8 cellular contexts compared by ENCODE assay signal in genomic region chr4:2843023-2843908, GRCh38. TPM values are rescaled to one million over a fixed set of nuclear protein-coding genes. Genes with fewer than 3 reads are reported as not detected.
A peak's percentile ranks its signal among the peaks of the same experiment; 100 is the strongest.
DNase-seq lines count a peak whose midpoint lies in the region; ATAC-seq and TF ChIP-seq lines count a peak whose summit lies in the region.

Gene ADD1, plus strand, starts transcription at chr4:2843844. Its CDS starts 32,072 bp downstream, at chr4:2875916.

- H3K9me2 ChIP-seq in OCI-LY1 (ENCODE audit: low read depth, low read length): no peaks in the 10 kb centered on the region

- H3K27ac ChIP-seq in OCI-LY1 (ENCODE audit: low read depth, low read length, poor library complexity, severe bottlenecking): no peak within 1 kb of the TSS
- peak within 1 kb of the TSS; percentile 63 for H3K27ac ChIP-seq in epithelial cell of prostate

- peaks cover 19% of the 10 kb centered on the region for H3K4me1 ChIP-seq in OCI-LY1 (ENCODE audit: insufficient read depth, low read length, severe bottlenecking)

- no peaks in the 10 kb centered on the region for H3F3A ChIP-seq in OCI-LY1 (ENCODE audit: insufficient read depth, low read length)

- in situ Hi-C loops in Caki2 (cut with HindIII; ENCODE audit: low pct_unique_long_range_greater_than_20kb, low sequenced_read_pairs): no loop called here

- TF ChIP-seq CTCF in OCI-LY1 (IDR thresholded peaks at IDR 0.05; ENCODE audit: low read length): no peak

- H3K4me2 ChIP-seq in OCI-LY1 (ENCODE audit: low read length): peak within 1 kb of the TSS; percentile 85

- H4K20me1 ChIP-seq in OCI-LY1 (ENCODE audit: insufficient read depth, low read length): no peaks in the 10 kb centered on the region

- H3K79me2 ChIP-seq in OCI-LY1 (ENCODE audit: insufficient read depth, low read length): no peaks in the 10 kb centered on the region

- no peaks in the 10 kb centered on the region; the same call in 1 of the 2 replicates for H3K9me3 ChIP-seq in OCI-LY1 (ENCODE audit: low read length)

- peak within 1 kb of the TSS; percentile 75 for H3K9ac ChIP-seq in OCI-LY1 (ENCODE audit: low read length)

- H3K4me3 ChIP-seq in OCI-LY1 (ENCODE audit: low read depth, low read length, poor library complexity, severe bottlenecking): peak within 1 kb of the TSS; percentile 74

- no peak within 1 kb of the TSS for H2AFZ ChIP-seq in OCI-LY1 (ENCODE audit: low read length)

- ATAC-seq in GM19468 (IDR thresholded peaks at IDR 0.05; ENCODE audit: extremely low read depth, unreplicated experiment): peak; percentile 65

- peak; percentile 91 for DNase-seq in Caki2 (ENCODE audit: low read depth)
- DNase-seq in HS-5 (ENCODE audit: low read depth): peak; percentile 78
- DNase-seq in activated T-cell treated with anti-CD3 and anti-CD28 coated beads for 4 hours: peak; percentile 93
- DNase-seq in epithelial cell of prostate (ENCODE audit: low read depth, low spot score): peak; percentile 46
- DNase-seq in mucosa of gallbladder (ENCODE audit: low spot score): peak; percentile 94
- peak; percentile 87 for DNase-seq in stimulated activated CD8-positive, alpha-beta memory T cell treated with anti-CD3 and anti-CD28 coated beads, Interleukin-4, amount 100 ng/mL, for 24 hours (ENCODE audit: low read depth)

- no peaks in the 10 kb centered on the region for H3K36me3 ChIP-seq in OCI-LY1 (ENCODE audit: insufficient read depth, low read length)

- H3K27me3 ChIP-seq in OCI-LY1 (ENCODE audit: insufficient read depth, low read length): no peaks in the 10 kb centered on the region

RNA-seq across cellular contexts. Expression of gene ADD1, which starts in this region (rescaled TPM):
- total RNA-seq in Caki2 (2014; rRNA removed; shearing (Covaris generic); ENCODE audit: low replicate concordance): 98.4 and 132 TPM in 2 replicates
- 346 TPM for total RNA-seq in mucosa of gallbladder
